Comparison of ENCODE assay signal across 8 cellular contexts in genomic region chr2:47173986-47174730, GRCh38.
DNase-seq lines count a peak whose midpoint lies in the region; ATAC-seq and TF ChIP-seq lines count a peak whose summit lies in the region.

No MANE protein-coding gene starts in this region.

- peaks cover 45% of the 10 kb centered on the region for H3K4me1 Mint-ChIP-seq in T-helper 2 cell treated with Interferon-gamma antibody and Interleukin-4, amounts not matched to agents 5 μg/mL and 100 μg/mL, for 36 hours (ENCODE audit: low read depth)

- H3K27me3 Mint-ChIP-seq in T-helper 2 cell treated with Interferon-gamma antibody and Interleukin-4, amounts not matched to agents 5 μg/mL and 100 μg/mL, for 36 hours (ENCODE audit: low read depth), result peaks cover 9% of the 10 kb centered on the region

- ATAC-seq in GM18498 (IDR thresholded peaks at IDR 0.05; ENCODE audit: unreplicated experiment), result no peak

- H3K27me3 ChIP-seq in HAP-1 (ENCODE audit: low read depth), result no peaks in the 10 kb centered on the region

- H3K4me1 ChIP-seq in HAP-1, result peaks cover 47% of the 10 kb centered on the region

- H3K9me3 Mint-ChIP-seq in T-helper 2 cell treated with Interferon-gamma antibody and Interleukin-4, amounts not matched to agents 5 μg/mL and 100 μg/mL, for 36 hours, result no peaks in the 10 kb centered on the region

- no peaks in the 10 kb centered on the region for H3K9me3 ChIP-seq in HAP-1

- peak overlapping the region; percentile 98 for H3K4me3 ChIP-seq in HAP-1
- peak overlapping the region; percentile 83 to 93 for H3K4me3 ChIP-seq in foreskin fibroblast (ENCODE audit: low read depth in 1 of 2, low read length in 2 of 2)
- peak overlapping the region; percentile 68 to 97 (median 87) for H3K4me3 ChIP-seq in skin epidermis

- H3K4me3 Mint-ChIP-seq in T-helper 2 cell treated with Interferon-gamma antibody and Interleukin-4, amounts not matched to agents 5 μg/mL and 100 μg/mL, for 36 hours, result peak overlapping the region; percentile 98

- no peak for DNase-seq in HAP-1 (ENCODE audit: low spot score in 2 of 2)
- no peak for DNase-seq in T-helper 2 cell treated with Interferon-gamma antibody and Interleukin-4, amounts not matched to agents 5 μg/mL and 100 μg/mL, for 36 hours (ENCODE audit: low spot score)
- no peak for DNase-seq in foreskin fibroblast
- no peak for DNase-seq in kidney tubule cell (ENCODE audit: low spot score)
- DNase-seq in NCI-H2227 treated with DMSO at 0.1 percent for 48 hours (lab: John Stamatoyannopoulos, UW), result no peak
- no peak for DNase-seq in NOMO-1 treated with dmso at 0.1 percent for 144 hours (lab: John Stamatoyannopoulos, UW; ENCODE audit: unreplicated experiment)

- H3K36me3 Mint-ChIP-seq in T-helper 2 cell treated with Interferon-gamma antibody and Interleukin-4, amounts not matched to agents 5 μg/mL and 100 μg/mL, for 36 hours (ENCODE audit: low read depth), result peaks cover 47% of the 10 kb centered on the region

- no peak for TF ChIP-seq CTCF in foreskin fibroblast (IDR thresholded peaks at IDR 0.05; ENCODE audit: low read depth, low read length)

- H3K36me3 ChIP-seq in HAP-1 (replicated peaks), result peaks cover 42% of the 10 kb centered on the region

- peak overlapping the region in 14 of 21 experiments; percentile 17 to 100 (median 98) for H3K27ac ChIP-seq in skin epidermis

- in situ Hi-C loops in HAP-1 (cut with MboI; ENCODE audit: low sequenced_read_pairs), result no loop called here

- peak overlapping the region; percentile 94 for H3K27ac Mint-ChIP-seq in T-helper 2 cell treated with Interferon-gamma antibody and Interleukin-4, amounts not matched to agents 5 μg/mL and 100 μg/mL, for 36 hours
